Comparison of ENCODE assay signal across 18 cellular contexts in the genomic region with DNA sequence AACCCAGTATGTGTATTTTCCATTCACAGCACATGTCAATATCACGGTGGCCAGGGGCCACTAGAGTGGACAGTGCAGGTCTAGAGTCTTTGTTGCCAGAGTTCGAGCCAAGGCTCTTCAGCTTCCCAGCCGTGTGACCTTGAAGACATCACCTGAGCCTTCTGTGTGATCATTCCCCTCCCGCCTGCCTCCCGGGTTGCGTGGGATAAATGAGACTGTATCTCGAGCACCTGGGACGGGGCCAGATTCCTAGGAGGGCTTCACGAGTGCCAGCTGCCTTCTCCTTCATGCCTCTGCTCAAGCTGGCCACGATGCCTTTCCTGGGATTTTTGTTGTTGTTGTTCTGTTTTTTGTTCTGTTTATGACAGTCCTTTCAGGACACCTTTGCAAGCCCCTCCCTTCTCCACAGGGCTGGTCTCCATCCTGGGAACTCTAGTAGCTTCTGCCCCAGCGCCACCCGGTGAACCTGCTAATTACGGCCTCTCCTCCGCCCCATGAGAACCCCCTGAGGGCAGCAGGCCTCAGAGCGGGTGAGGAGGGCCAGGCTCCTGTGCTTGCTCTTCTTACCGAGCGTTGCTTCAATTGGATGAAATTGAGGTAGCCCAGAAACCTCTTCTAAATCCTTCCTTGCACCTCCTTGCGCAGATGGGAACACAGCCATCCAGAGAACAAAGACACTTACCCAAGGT. TPM values are rescaled to one million over a fixed set of nuclear protein-coding genes. Genes with fewer than 3 reads are reported as not detected.
"Had no signal": no experiment of that assay in that cellular context is flagged by ENCODE, and none has a peak within 500 bp of the region (broad histone marks: within the 10 kb centered on the region; RNA-seq: fewer than 3 reads in every experiment).

No MANE protein-coding gene starts in this region.

- H3K27me3 ChIP-seq: ascending aorta, neutrophil, vagina had no signal

- DNase-seq: activated CD4-positive, alpha-beta memory T cell treated with anti-CD3 and anti-CD28 coated beads, Interleukin-2, amount 10 ng/mL, durations not matched to agents 7 days and 5 days; activated CD4-positive, alpha-beta T cell treated with anti-CD3 and anti-CD28 coated beads for 36 hours; activated gamma-delta T cell treated with Interleukin-2 at 50 U/mL for 16 hours; activated naive CD8-positive, alpha-beta T cell treated with anti-CD3 and anti-CD28 coated beads, Interleukin-2, amount 50 U/mL, for 24 hours; activated T-cell treated with anti-CD3 and anti-CD28 coated beads, Interleukin-2, amount 50 U/mL, for 72 hours; colonic mucosa; effector CD4-positive, alpha-beta T cell; left cardiac atrium; midbrain; posterior cingulate gyrus; T1000 had no signal

- H3K27ac ChIP-seq: ascending aorta, cardiac muscle cell, colonic mucosa, epithelial cell of prostate, vagina had no signal

- ATAC-seq: activated CD4-positive, alpha-beta T cell treated with anti-CD3 and anti-CD28 coated beads for 36 hours; activated naive CD8-positive, alpha-beta T cell treated with anti-CD3 and anti-CD28 coated beads, Interleukin-2, amount 50 U/mL, for 24 hours; activated T-cell treated with anti-CD3 and anti-CD28 coated beads, Interleukin-2, amount 50 U/mL, for 72 hours; left cardiac atrium had no signal

- H3K9me3 ChIP-seq: ascending aorta, colonic mucosa, neutrophil, vagina had no signal

- H3K36me3 ChIP-seq: ascending aorta, cardiac muscle cell, colonic mucosa, neutrophil, vagina had no signal

- H3K4me3 ChIP-seq: ascending aorta, cardiac muscle cell, colonic mucosa, lung, skin epidermis, vagina had no signal

RNA-seq across cellular contexts. Expression of a gene that starts 57.8 kb away (rescaled TPM):
- polyA plus RNA-seq: cardiac muscle cell had no signal
